In the genomic region with DNA sequence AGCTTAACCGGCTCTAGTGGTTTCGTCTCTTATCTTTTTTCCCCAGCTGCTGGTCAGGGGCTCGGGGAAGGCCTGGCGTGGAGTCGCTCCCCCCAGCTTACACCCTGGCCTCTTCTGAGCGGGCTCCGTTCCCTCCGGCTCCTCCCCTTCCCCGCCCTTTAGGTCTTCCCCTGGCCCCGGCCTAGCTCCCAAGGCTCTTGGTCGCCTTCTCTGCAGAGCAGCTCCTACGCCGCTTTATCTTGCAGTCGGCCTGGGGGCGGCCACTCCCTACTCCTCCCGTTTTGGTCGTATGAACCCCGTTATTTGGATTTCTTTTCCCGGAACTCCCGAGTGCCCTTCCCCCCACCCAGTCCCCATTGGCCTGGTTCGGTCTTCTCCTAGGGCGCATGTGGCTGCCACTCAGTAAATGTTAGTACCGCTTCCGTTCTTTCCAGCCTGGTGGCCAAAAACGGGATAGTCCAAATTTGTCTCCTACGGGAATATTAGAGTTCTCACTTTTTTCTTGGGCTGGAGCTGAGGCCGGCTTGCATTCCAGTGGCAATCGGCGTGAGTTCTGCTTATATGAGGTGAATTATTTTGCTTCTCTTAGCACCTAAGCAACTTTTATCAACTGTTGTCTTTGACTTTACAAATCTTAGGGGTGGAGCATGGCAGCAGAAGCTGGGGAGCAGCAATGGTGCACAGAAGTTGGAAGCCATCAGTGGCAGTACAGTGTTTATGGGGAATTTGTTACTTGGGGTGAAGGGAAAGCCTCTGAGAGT, we compare ENCODE assay signal across 1 cellular context.
TF ChIP-seq lines count a peak whose summit lies in the region.

No MANE protein-coding gene starts in this region.

TF ChIP-seq in HepG2, 621 proteins besides CTCF, POLR2A, EP300 and RAD21 (continued from another document and continues in another):
- peak; percentile 91 for TF ChIP-seq ZNF20 (CRISPR knock-in tag; IDR thresholded peaks at IDR 0.05)
- TF ChIP-seq GABPA (IDR thresholded peaks at IDR 0.05; ENCODE audit: low read depth, low read length) = no peak
- TF ChIP-seq GABPA (CRISPR knock-in tag; IDR thresholded peaks at IDR 0.05; ENCODE audit: low read depth) = peak; percentile 42; the same call in 1 of the 2 replicates
- TF ChIP-seq ZNF616 (CRISPR knock-in tag; IDR thresholded peaks at IDR 0.05; ENCODE audit: low read depth) = no peak
- TF ChIP-seq TRIM24 (CRISPR knock-in tag; IDR thresholded peaks at IDR 0.05) = no peak
- no peak for TF ChIP-seq FOSL2 (CRISPR knock-in tag; IDR thresholded peaks at IDR 0.05)
- 0 out of 2 replicates have a peak, but pooled peaks have one; percentile 79 for TF ChIP-seq SATB2 (CRISPR knock-in tag; IDR thresholded peaks at IDR 0.05)
- TF ChIP-seq ZNF331 (CRISPR knock-in tag; IDR thresholded peaks at IDR 0.05) = peak; percentile 41; the same call in 1 of the 2 replicates
- TF ChIP-seq ZNF256 (CRISPR knock-in tag; conservative IDR thresholded peaks at IDR 0.05) = peak; percentile 63; the same call in 1 of the 2 replicates
- 0 out of 2 replicates have a peak, but pooled peaks have one; percentile 6 for TF ChIP-seq IRF9 (CRISPR knock-in tag; IDR thresholded peaks at IDR 0.05; ENCODE audit: borderline replicate concordance)
- no peak for TF ChIP-seq RBM22 (optimal IDR thresholded peaks at IDR 0.05; ENCODE audit: low read length)
- peak; percentile 83; the same call in 1 of the 2 replicates for TF ChIP-seq ZNF557 (CRISPR knock-in tag; IDR thresholded peaks at IDR 0.05)
- no peak for TF ChIP-seq MIXL1 (CRISPR knock-in tag; IDR thresholded peaks at IDR 0.05)
- no peak for TF ChIP-seq NCOA5 (CRISPR knock-in tag; IDR thresholded peaks at IDR 0.05)
- TF ChIP-seq ZFP36L1 (CRISPR knock-in tag; IDR thresholded peaks at IDR 0.05) = no peak
- 0 out of 2 replicates have a peak, but pooled peaks have one; percentile 7 for TF ChIP-seq ZNF503 (CRISPR knock-in tag; IDR thresholded peaks at IDR 0.05)
- TF ChIP-seq ZIK1 (CRISPR knock-in tag; IDR thresholded peaks at IDR 0.05; ENCODE audit: borderline replicate concordance, low read depth) = no peak
- peak; percentile 36; the same call in 1 of the 2 replicates for TF ChIP-seq NCOR1 (IDR thresholded peaks at IDR 0.05; ENCODE audit: borderline replicate concordance, low read length)
- no peak for TF ChIP-seq GABPB1 (CRISPR knock-in tag; IDR thresholded peaks at IDR 0.05)
- peak; percentile 53 for TF ChIP-seq TARDBP (CRISPR knock-in tag; IDR thresholded peaks at IDR 0.05)
- TF ChIP-seq ZNF136 (CRISPR knock-in tag; IDR thresholded peaks at IDR 0.05; ENCODE audit: low read depth) = no peak
- no peak for TF ChIP-seq ZNF773 (CRISPR knock-in tag; IDR thresholded peaks at IDR 0.05; ENCODE audit: borderline replicate concordance)
- peak; percentile 65 for TF ChIP-seq ZNF687 (CRISPR knock-in tag; IDR thresholded peaks at IDR 0.05)
- TF ChIP-seq, protein P1, sequence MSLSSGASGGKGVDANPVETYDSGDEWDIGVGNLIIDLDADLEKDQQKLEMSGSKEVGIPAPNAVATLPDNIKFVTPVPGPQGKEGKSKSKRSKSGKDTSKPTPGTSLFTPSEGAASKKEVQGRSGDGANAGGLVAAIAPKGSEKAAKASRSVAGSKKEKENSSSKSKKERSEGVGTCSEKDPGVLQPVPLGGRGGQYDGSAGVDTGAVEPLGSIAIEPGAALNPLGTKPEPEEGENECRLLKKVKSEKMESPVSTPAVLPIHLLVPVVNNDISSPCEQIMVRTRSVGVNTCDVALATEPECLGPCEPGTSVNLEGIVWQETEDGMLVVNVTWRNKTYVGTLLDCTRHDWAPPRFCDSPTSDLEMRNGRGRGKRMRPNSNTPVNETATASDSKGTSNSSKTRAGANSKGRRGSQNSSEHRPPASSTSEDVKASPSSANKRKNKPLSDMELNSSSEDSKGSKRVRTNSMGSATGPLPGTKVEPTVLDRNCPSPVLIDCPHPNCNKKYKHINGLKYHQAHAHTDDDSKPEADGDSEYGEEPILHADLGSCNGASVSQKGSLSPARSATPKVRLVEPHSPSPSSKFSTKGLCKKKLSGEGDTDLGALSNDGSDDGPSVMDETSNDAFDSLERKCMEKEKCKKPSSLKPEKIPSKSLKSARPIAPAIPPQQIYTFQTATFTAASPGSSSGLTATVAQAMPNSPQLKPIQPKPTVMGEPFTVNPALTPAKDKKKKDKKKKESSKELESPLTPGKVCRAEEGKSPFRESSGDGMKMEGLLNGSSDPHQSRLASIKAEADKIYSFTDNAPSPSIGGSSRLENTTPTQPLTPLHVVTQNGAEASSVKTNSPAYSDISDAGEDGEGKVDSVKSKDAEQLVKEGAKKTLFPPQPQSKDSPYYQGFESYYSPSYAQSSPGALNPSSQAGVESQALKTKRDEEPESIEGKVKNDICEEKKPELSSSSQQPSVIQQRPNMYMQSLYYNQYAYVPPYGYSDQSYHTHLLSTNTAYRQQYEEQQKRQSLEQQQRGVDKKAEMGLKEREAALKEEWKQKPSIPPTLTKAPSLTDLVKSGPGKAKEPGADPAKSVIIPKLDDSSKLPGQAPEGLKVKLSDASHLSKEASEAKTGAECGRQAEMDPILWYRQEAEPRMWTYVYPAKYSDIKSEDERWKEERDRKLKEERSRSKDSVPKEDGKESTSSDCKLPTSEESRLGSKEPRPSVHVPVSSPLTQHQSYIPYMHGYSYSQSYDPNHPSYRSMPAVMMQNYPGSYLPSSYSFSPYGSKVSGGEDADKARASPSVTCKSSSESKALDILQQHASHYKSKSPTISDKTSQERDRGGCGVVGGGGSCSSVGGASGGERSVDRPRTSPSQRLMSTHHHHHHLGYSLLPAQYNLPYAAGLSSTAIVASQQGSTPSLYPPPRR (CRISPR knock-in tag; IDR thresholded peaks at IDR 0.05; ENCODE audit: borderline replicate concordance) = no peak
- TF ChIP-seq KLF11 (CRISPR knock-in tag; IDR thresholded peaks at IDR 0.05) = no peak
- TF ChIP-seq ZNF367 (CRISPR knock-in tag; IDR thresholded peaks at IDR 0.05; ENCODE audit: borderline replicate concordance) = 0 out of 2 replicates have a peak, but pooled peaks have one; percentile 15
- 0 out of 2 replicates have a peak, but pooled peaks have one; percentile 8 for TF ChIP-seq ISL2 (CRISPR knock-in tag; IDR thresholded peaks at IDR 0.05)
- TF ChIP-seq PBX3 (CRISPR knock-in tag; IDR thresholded peaks at IDR 0.05; ENCODE audit: borderline replicate concordance) = no peak
- TF ChIP-seq U2AF1 (optimal IDR thresholded peaks at IDR 0.05; ENCODE audit: low read depth, low read length) = no peak
- TF ChIP-seq MAFK (conservative IDR thresholded peaks at IDR 0.05 in 1 of 2, IDR thresholded peaks at IDR 0.05 in 1 of 2; ENCODE audit: low read length in 2 of 2) = no peak
- TF ChIP-seq ZNF615 (CRISPR knock-in tag; IDR thresholded peaks at IDR 0.05; ENCODE audit: borderline replicate concordance) = no peak
- no peak; the same call in 1 of the 2 replicates for TF ChIP-seq ATF7-NPFF (CRISPR knock-in tag; IDR thresholded peaks at IDR 0.05; ENCODE audit: low read depth)
- no peak for TF ChIP-seq ZNF260 (CRISPR knock-in tag; IDR thresholded peaks at IDR 0.05; ENCODE audit: borderline replicate concordance, low read depth)
- TF ChIP-seq CREM (IDR thresholded peaks at IDR 0.05) = peak; percentile 63; the same call in 1 of the 2 replicates
- no peak for TF ChIP-seq CREM (CRISPR knock-in tag; IDR thresholded peaks at IDR 0.05)
- no peak for TF ChIP-seq SP1 (IDR thresholded peaks at IDR 0.05)
- TF ChIP-seq SP1 (CRISPR knock-in tag; IDR thresholded peaks at IDR 0.05) = 0 out of 2 replicates have a peak, but pooled peaks have one; percentile 27
- no peak for TF ChIP-seq PRDM10 (CRISPR knock-in tag; IDR thresholded peaks at IDR 0.05; ENCODE audit: low read depth)
- TF ChIP-seq ZNF780A (CRISPR knock-in tag; IDR thresholded peaks at IDR 0.05) = no peak
- no peak for TF ChIP-seq ZNF883 (CRISPR knock-in tag; IDR thresholded peaks at IDR 0.05; ENCODE audit: not compliant biosample characterization)
- no peak for TF ChIP-seq NR2C2 (CRISPR knock-in tag; IDR thresholded peaks at IDR 0.05; ENCODE audit: borderline replicate concordance)
- TF ChIP-seq FOXO1 (CRISPR knock-in tag; IDR thresholded peaks at IDR 0.05) = no peak
- TF ChIP-seq GATA4 (IDR thresholded peaks at IDR 0.05; ENCODE audit: borderline replicate concordance, low read depth) = no peak
- 0 out of 2 replicates have a peak, but pooled peaks have one; percentile 64 for TF ChIP-seq PCBP1 (IDR thresholded peaks at IDR 0.05; ENCODE audit: borderline replicate concordance, low read depth, low read length)
- peak; percentile 86 for TF ChIP-seq ZFY (CRISPR knock-in tag; IDR thresholded peaks at IDR 0.05)
- no peak for TF ChIP-seq NR3C1 (CRISPR knock-in tag; IDR thresholded peaks at IDR 0.05)
